In the genomic region with DNA sequence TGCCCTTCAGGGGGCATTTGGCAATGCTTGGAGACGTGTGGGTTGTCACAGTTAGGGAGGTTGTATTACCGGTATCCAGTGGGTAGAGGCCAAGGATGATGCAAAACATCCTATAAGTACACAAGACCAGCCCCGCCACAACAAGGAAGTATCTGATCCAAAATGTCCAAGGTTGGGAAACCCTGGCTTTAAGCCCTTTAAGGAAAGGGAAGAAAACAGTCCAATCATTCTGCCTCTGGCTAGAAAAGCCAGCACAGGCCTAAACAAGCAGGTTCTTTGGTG, we compare ENCODE assay signal across 2 cellular contexts.
TF ChIP-seq lines count a peak whose summit lies in the region.

No MANE protein-coding gene starts in this region.

TF ChIP-seq in K562, 482 proteins besides CTCF, POLR2A, EP300 and RAD21 (continued from another document):
- TF ChIP-seq CEBPG (CRISPR knock-in tag; IDR thresholded peaks at IDR 0.05) = 0 out of 2 replicates have a peak, but pooled peaks have one; percentile 17
- TF ChIP-seq CEBPG (tag; conservative IDR thresholded peaks at IDR 0.05 in 1 of 2, IDR thresholded peaks at IDR 0.05 in 1 of 2) = peak; percentile 76 to 84
- TF ChIP-seq ELF4 (CRISPR knock-in tag; IDR thresholded peaks at IDR 0.05) = 0 out of 2 replicates have a peak, but pooled peaks have one; percentile 6
- 0 out of 2 replicates have a peak, but pooled peaks have one; percentile 16 for TF ChIP-seq ZNF780A (CRISPR knock-in tag; IDR thresholded peaks at IDR 0.05)
- TF ChIP-seq NONO (IDR thresholded peaks at IDR 0.05; ENCODE audit: low read depth in 2 of 2, low read length in 1 of 2) = no peak
- TF ChIP-seq NFRKB (IDR thresholded peaks at IDR 0.05; ENCODE audit: low read depth) = peak; percentile 95; the same call in 1 of the 2 replicates
- TF ChIP-seq ETV1 (tag; conservative IDR thresholded peaks at IDR 0.05; ENCODE audit: low read depth) = peak; percentile 24; the same call in 1 of the 2 replicates
- TF ChIP-seq EWSR1 (IDR thresholded peaks at IDR 0.05; ENCODE audit: borderline replicate concordance, low read depth, partially characterized antibody) = no peak
- TF ChIP-seq, protein P1, sequence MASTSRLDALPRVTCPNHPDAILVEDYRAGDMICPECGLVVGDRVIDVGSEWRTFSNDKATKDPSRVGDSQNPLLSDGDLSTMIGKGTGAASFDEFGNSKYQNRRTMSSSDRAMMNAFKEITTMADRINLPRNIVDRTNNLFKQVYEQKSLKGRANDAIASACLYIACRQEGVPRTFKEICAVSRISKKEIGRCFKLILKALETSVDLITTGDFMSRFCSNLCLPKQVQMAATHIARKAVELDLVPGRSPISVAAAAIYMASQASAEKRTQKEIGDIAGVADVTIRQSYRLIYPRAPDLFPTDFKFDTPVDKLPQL (IDR thresholded peaks at IDR 0.05; ENCODE audit: extremely low read depth, insufficient read length) = no peak
- TF ChIP-seq CHD1 (IDR thresholded peaks at IDR 0.05; ENCODE audit: low read length) = peak; percentile 77
- 0 out of 4 replicates have a peak, but pooled peaks of 1 of the 2 experiments have one; percentile 46 for TF ChIP-seq MCM7 (IDR thresholded peaks at IDR 0.05)
- TF ChIP-seq, protein P2, sequence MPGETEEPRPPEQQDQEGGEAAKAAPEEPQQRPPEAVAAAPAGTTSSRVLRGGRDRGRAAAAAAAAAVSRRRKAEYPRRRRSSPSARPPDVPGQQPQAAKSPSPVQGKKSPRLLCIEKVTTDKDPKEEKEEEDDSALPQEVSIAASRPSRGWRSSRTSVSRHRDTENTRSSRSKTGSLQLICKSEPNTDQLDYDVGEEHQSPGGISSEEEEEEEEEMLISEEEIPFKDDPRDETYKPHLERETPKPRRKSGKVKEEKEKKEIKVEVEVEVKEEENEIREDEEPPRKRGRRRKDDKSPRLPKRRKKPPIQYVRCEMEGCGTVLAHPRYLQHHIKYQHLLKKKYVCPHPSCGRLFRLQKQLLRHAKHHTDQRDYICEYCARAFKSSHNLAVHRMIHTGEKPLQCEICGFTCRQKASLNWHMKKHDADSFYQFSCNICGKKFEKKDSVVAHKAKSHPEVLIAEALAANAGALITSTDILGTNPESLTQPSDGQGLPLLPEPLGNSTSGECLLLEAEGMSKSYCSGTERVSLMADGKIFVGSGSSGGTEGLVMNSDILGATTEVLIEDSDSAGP (CRISPR knock-in tag; IDR thresholded peaks at IDR 0.05) = no peak
- 0 out of 2 replicates have a peak, but pooled peaks have one; percentile 58 for TF ChIP-seq STAT5B (CRISPR knock-in tag; IDR thresholded peaks at IDR 0.05)

TF ChIP-seq in liver, 16 proteins besides CTCF, POLR2A, EP300 and RAD21 (continued from another document):
- TF ChIP-seq, protein P3, sequence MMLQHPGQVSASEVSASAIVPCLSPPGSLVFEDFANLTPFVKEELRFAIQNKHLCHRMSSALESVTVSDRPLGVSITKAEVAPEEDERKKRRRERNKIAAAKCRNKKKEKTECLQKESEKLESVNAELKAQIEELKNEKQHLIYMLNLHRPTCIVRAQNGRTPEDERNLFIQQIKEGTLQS (IDR thresholded peaks at IDR 0.05) = peak; percentile 86
- TF ChIP-seq, protein P4, sequence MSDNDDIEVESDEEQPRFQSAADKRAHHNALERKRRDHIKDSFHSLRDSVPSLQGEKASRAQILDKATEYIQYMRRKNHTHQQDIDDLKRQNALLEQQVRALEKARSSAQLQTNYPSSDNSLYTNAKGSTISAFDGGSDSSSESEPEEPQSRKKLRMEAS (IDR thresholded peaks at IDR 0.05) = peak; percentile 33
- TF ChIP-seq, protein P5, sequence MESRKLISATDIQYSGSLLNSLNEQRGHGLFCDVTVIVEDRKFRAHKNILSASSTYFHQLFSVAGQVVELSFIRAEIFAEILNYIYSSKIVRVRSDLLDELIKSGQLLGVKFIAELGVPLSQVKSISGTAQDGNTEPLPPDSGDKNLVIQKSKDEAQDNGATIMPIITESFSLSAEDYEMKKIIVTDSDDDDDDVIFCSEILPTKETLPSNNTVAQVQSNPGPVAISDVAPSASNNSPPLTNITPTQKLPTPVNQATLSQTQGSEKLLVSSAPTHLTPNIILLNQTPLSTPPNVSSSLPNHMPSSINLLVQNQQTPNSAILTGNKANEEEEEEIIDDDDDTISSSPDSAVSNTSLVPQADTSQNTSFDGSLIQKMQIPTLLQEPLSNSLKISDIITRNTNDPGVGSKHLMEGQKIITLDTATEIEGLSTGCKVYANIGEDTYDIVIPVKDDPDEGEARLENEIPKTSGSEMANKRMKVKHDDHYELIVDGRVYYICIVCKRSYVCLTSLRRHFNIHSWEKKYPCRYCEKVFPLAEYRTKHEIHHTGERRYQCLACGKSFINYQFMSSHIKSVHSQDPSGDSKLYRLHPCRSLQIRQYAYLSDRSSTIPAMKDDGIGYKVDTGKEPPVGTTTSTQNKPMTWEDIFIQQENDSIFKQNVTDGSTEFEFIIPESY (IDR thresholded peaks at IDR 0.05) = no peak
- TF ChIP-seq TAF1 (conservative IDR thresholded peaks at IDR 0.05) = no peak
- TF ChIP-seq, protein P6, sequence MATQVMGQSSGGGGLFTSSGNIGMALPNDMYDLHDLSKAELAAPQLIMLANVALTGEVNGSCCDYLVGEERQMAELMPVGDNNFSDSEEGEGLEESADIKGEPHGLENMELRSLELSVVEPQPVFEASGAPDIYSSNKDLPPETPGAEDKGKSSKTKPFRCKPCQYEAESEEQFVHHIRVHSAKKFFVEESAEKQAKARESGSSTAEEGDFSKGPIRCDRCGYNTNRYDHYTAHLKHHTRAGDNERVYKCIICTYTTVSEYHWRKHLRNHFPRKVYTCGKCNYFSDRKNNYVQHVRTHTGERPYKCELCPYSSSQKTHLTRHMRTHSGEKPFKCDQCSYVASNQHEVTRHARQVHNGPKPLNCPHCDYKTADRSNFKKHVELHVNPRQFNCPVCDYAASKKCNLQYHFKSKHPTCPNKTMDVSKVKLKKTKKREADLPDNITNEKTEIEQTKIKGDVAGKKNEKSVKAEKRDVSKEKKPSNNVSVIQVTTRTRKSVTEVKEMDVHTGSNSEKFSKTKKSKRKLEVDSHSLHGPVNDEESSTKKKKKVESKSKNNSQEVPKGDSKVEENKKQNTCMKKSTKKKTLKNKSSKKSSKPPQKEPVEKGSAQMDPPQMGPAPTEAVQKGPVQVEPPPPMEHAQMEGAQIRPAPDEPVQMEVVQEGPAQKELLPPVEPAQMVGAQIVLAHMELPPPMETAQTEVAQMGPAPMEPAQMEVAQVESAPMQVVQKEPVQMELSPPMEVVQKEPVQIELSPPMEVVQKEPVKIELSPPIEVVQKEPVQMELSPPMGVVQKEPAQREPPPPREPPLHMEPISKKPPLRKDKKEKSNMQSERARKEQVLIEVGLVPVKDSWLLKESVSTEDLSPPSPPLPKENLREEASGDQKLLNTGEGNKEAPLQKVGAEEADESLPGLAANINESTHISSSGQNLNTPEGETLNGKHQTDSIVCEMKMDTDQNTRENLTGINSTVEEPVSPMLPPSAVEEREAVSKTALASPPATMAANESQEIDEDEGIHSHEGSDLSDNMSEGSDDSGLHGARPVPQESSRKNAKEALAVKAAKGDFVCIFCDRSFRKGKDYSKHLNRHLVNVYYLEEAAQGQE (IDR thresholded peaks at IDR 0.05) = no peak
- TF ChIP-seq SP1 (IDR thresholded peaks at IDR 0.05) = no peak
- TF ChIP-seq EGR1 (IDR thresholded peaks at IDR 0.05; ENCODE audit: low read depth in 2 of 2) = peak in 1 of 2 donors; percentile 39
- no peak for TF ChIP-seq FOXA1 (IDR thresholded peaks at IDR 0.05)
- peak; percentile 36 to 41 for TF ChIP-seq HNF4A (conservative IDR thresholded peaks at IDR 0.05)
- no peak for TF ChIP-seq HNF4G (IDR thresholded peaks at IDR 0.05)
- TF ChIP-seq NR2F2 (IDR thresholded peaks at IDR 0.05) = no peak
